ENCODE assay signal across 8 cellular contexts in the genomic region with DNA sequence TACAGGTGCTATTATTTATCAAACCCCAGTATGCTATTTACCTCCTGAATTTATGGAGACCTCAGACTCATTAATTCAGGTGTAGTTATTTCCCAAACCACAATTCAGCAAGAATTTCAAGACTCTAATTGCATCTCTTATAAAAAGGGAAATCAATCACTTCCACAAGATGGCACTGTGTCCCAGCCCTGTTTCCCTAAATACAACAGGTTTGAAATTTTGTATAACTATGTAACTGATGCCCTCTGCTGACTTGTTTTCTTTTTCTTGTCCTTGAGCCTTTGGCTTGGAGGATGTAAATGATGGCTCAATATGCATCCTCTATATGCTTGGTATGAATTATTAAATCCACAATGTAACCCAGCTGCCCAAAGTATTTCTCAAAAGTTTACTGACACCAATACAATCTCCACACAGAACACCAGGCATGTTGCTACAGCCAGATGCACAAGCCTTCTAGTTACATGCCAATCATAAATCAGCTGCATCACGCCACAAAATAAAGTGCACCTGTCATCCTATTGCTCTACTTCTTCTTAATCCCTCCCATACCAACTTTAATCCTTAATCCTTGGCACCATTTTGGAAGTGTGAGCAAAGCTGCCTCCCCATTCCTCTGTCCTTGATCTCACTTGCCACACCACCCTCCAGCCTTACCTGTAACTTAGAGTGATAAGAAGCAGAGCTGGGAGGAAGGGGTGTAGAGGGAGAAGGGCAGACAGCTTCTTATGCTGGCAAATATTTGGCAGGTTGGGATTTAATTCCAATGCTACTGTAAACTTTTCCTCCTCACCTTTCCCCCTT. TPM values are rescaled to one million over a fixed set of nuclear protein-coding genes. Genes with fewer than 3 reads are reported as not detected.
DNase-seq lines count a peak whose midpoint lies in the region; ATAC-seq and TF ChIP-seq lines count a peak whose summit lies in the region.

No MANE protein-coding gene starts in this region.

- ATAC-seq in T-cell (replicated peaks in 1 of 4) (peak; percentile 51 to 76 (median 62)), HG02852 (IDR thresholded peaks at IDR 0.05; ENCODE audit: unreplicated experiment) (no peak), GM21529 (IDR thresholded peaks at IDR 0.05; ENCODE audit: unreplicated experiment) (no peak)
- ATAC-seq in effector memory CD8-positive, alpha-beta T cell (replicated peaks): peak; percentile 72

- no peaks in the 10 kb centered on the region for H3K9me3 Mint-ChIP-seq in T-cell
- no peaks in the 10 kb centered on the region for H3K9me3 Mint-ChIP-seq in effector memory CD8-positive, alpha-beta T cell

- H3K4me3 Mint-ChIP-seq in T-cell: no peak overlapping the region
- no peak overlapping the region for H3K4me3 Mint-ChIP-seq in effector memory CD8-positive, alpha-beta T cell

- DNase-seq in AG04449 (ENCODE audit: low read depth, low spot score): no peak
- DNase-seq in GM12864 (ENCODE audit: low read depth): no peak
- peak; percentile 63 for DNase-seq in NCI-H1694 treated with DMSO at 0.1 percent for 48 hours (lab: John Stamatoyannopoulos, UW)
- peak in 27 of 34 experiments; percentile 16 to 52 (median 38) for DNase-seq in T-cell
- DNase-seq in effector memory CD8-positive, alpha-beta T cell: peak; percentile 14 to 26 (median 26)
- DNase-seq in midbrain (lab: John Stamatoyannopoulos, UW): peak; percentile 68

- peak; percentile 59 for TF ChIP-seq CTCF in AG04449 (IDR thresholded peaks at IDR 0.05; ENCODE audit: insufficient read depth, low read length, missing control alignments)
- peak; percentile 57 for TF ChIP-seq CTCF in GM12864 (IDR thresholded peaks at IDR 0.05; ENCODE audit: low read depth, low read length, missing control alignments)

- peak overlapping the region; percentile 65 to 84 for H3K27ac Mint-ChIP-seq in T-cell
- H3K27ac Mint-ChIP-seq in effector memory CD8-positive, alpha-beta T cell: no peak overlapping the region

- POLR2A ChIA-PET in AG04449 (lab: Yijun Ruan, JAX) (no interaction called here), T-cell (lab: Charles Lee) (interaction anchor here in 1 of 2 donors (0.6 kb wide), 1 partner anchor 931 kb away, joined by 5 read pairs; no protein-coding TSS in a partner anchor)

- H3K4me1 Mint-ChIP-seq in T-cell: peaks cover 40 to 52% (median 50%) of the 10 kb centered on the region in 3 donors
- peaks cover 6 to 17% of the 10 kb centered on the region in 2 donors for H3K4me1 Mint-ChIP-seq in effector memory CD8-positive, alpha-beta T cell (ENCODE audit: low read depth in 2 of 2)

- no peak overlapping the region for H3K4me3 ChIP-seq in AG04449 (ENCODE audit: low read depth, low read length)
- H3K4me3 ChIP-seq in GM12864 (ENCODE audit: low read depth, low read length): no peak overlapping the region

- no peaks in the 10 kb centered on the region for H3K27me3 Mint-ChIP-seq in T-cell
- H3K27me3 Mint-ChIP-seq in effector memory CD8-positive, alpha-beta T cell: no peaks in the 10 kb centered on the region

- CTCF ChIA-PET in AG04449 (lab: Yijun Ruan, JAX): interaction anchor here (0.7 to 10.2 kb wide), 26 partner anchors 8 to 444 kb away, joined by 3 to 193 read pairs (median 4); a partner anchor contains a TSS
- CTCF ChIA-PET in T-cell (lab: Charles Lee): interaction anchor here (0.6 to 5.7 kb wide), 10 partner anchors 10 to 645 kb away, joined by 3 to 42 read pairs (median 4); a partner anchor contains a TSS

- H3K36me3 Mint-ChIP-seq in T-cell: peaks cover 6% of the 10 kb centered on the region
- no peaks in the 10 kb centered on the region for H3K36me3 Mint-ChIP-seq in effector memory CD8-positive, alpha-beta T cell (ENCODE audit: insufficient read depth)

RNA-seq across cellular contexts. Expression of a gene that starts 9.0 kb away (rescaled TPM):
- total RNA-seq in T-cell: not detected

RNA-seq across cellular contexts. Expression of a gene that starts 14.3 kb away (rescaled TPM):
- 10 to 100 TPM; 26.9 to 39.0 (median 34.5) TPM for total RNA-seq in T-cell

Comparison
In these comparisons a context has a peak if more than half of its experiments do, and no peak if none do; other contexts are left out.
1. DNase-seq: peak in NCI-H1694 treated with DMSO at 0.1 percent for 48 hours (single experiment), T-cell (27 of 34), effector memory CD8-positive, alpha-beta T cell (3 of 3) and midbrain (single experiment); none in AG04449 (single experiment) and GM12864 (single experiment).
2. ATAC-seq: peak in T-cell (4 of 4) and effector memory CD8-positive, alpha-beta T cell (single experiment); none in HG02852 (single experiment) and GM21529 (single experiment).
3. H3K27ac Mint-ChIP-seq: peak in T-cell (2 of 2); none in effector memory CD8-positive, alpha-beta T cell (0 of 2).